Comparison of ENCODE assay signal across 8 cellular contexts in the genomic region with DNA sequence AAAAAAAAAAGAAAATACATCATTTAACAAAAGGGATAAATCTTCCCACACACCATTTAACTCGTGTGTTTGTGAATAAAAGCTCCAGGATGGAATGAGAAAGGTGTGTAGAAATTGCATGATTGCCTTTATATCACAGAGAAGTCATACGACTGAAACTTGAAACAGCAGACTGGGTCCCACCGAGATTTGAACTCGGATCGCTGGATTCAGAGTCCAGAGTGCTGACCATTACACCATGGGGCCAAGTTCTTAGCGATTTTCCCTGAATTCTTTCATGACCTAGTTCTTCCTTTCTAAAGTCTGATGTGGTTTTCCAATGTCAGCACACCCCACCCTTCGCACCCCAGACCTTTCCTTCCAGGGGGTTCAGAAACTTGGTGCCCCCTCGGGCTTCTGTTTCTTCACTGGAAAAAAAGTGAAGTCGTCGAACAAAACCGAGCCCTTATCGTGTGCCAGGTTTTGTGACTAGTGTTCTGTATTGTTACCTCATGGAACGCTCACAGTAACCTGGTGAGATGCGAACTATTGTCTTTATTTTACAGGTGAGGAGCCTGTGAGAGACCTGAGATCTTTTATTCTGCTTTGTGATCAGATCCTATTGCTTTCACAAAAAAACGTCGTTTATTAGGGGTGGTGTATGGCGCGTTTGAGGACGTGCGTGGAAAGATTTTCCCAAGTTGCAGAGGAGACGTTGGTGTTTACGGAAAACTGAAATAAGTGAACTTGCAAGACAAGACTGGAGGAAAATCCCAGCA.
DNase-seq lines count a peak whose midpoint lies in the region; ATAC-seq, FAIRE-seq and TF ChIP-seq lines count a peak whose summit lies in the region.

No MANE protein-coding gene starts in this region.

- H3K27ac Mint-ChIP-seq in astrocyte (ENCODE audit: unreplicated experiment) = peak overlapping the region; percentile 75

- no peak for TF ChIP-seq CTCF in astrocyte (IDR thresholded peaks at IDR 0.05; ENCODE audit: insufficient read depth, low read depth, low read length)
- no peak for TF ChIP-seq CTCF in omental fat pad (IDR thresholded peaks at IDR 0.05)

- no peaks in the 10 kb centered on the region for H4K20me1 ChIP-seq in astrocyte (ENCODE audit: insufficient read depth, low read length)

- peak overlapping the region; percentile 83 for H3K4me3 ChIP-seq in HUES48 (ENCODE audit: low read depth, low read length)
- H3K4me3 ChIP-seq in astrocyte (ENCODE audit: insufficient read depth, low read depth, low read length) = peak overlapping the region; percentile 85

- no peaks in the 10 kb centered on the region for H3K36me3 Mint-ChIP-seq in astrocyte (ENCODE audit: low read depth, unreplicated experiment)

- ATAC-seq in omental fat pad (ENCODE audit: low FRiP score) = no peak
- no peak for ATAC-seq in HG03025 (IDR thresholded peaks at IDR 0.05; ENCODE audit: low FRiP score, unreplicated experiment)

- H2AFZ ChIP-seq in astrocyte (ENCODE audit: low read depth, low read length) = peak overlapping the region; percentile 89

- H3K9ac ChIP-seq in HUES48 (ENCODE audit: low read depth, low read length) = no peak overlapping the region
- H3K9ac ChIP-seq in astrocyte (ENCODE audit: low read length) = peak overlapping the region; percentile 78

- peaks cover 4% of the 10 kb centered on the region for H3K4me1 ChIP-seq in HUES48 (ENCODE audit: control insufficient read depth, insufficient read depth, low read length)
- peaks cover 10% of the 10 kb centered on the region for H3K4me1 ChIP-seq in astrocyte (ENCODE audit: insufficient read depth, low read length)

- H3K27ac ChIP-seq in HUES48 (ENCODE audit: low read depth, low read length) (peak overlapping the region; percentile 79), astrocyte (ENCODE audit: low read depth, low read length) (peak overlapping the region; percentile 24)

- no peaks in the 10 kb centered on the region for H3K9me3 Mint-ChIP-seq in astrocyte (ENCODE audit: unreplicated experiment)

- H3K79me2 ChIP-seq in astrocyte (ENCODE audit: insufficient read depth, low read length) = no peaks in the 10 kb centered on the region

- H3K36me3 ChIP-seq in HUES48 (ENCODE audit: control insufficient read depth, insufficient read depth, low read length) (no peaks in the 10 kb centered on the region), astrocyte (ENCODE audit: insufficient read depth, low read length) (no peaks in the 10 kb centered on the region)

- H3K27me3 ChIP-seq in HUES48 (ENCODE audit: control insufficient read depth, insufficient read depth, low read length) (peaks cover 5% of the 10 kb centered on the region; the same call in 1 of the 2 replicates), astrocyte (ENCODE audit: insufficient read depth, low read length) (no peaks in the 10 kb centered on the region)

- FAIRE-seq in astrocyte (lab: Jason Lieb, UNC) = peak; percentile 20

- peak; percentile 59 for DNase-seq in D341Med (ENCODE audit: low spot score)
- peak; percentile 69 for DNase-seq in astrocyte (ENCODE audit: low read depth)
- peak; percentile 35 to 51 for DNase-seq in hippocampal formation (lab: John Stamatoyannopoulos, UW)
- DNase-seq in renal cortical epithelial cell (ENCODE audit: low read depth) = peak; percentile 77
- no peak for DNase-seq in omental fat pad (ENCODE audit: low spot score)

- peaks cover 5% of the 10 kb centered on the region for H3K4me1 Mint-ChIP-seq in astrocyte (ENCODE audit: low read depth, unreplicated experiment)

- H3K4me2 ChIP-seq in astrocyte (ENCODE audit: low read length) = peak overlapping the region; percentile 96

- H3K4me3 Mint-ChIP-seq in astrocyte (ENCODE audit: unreplicated experiment) = peak overlapping the region; percentile 91

- peaks cover 2% of the 10 kb centered on the region for H3K27me3 Mint-ChIP-seq in astrocyte (ENCODE audit: low read depth, unreplicated experiment)

- H3K9me3 ChIP-seq in HUES48 (ENCODE audit: control insufficient read depth, insufficient read depth, low read length) (no peaks in the 10 kb centered on the region), astrocyte (ENCODE audit: insufficient read depth, low read depth, low read length) (no peaks in the 10 kb centered on the region)

TF ChIP-seq in PFSK-1, 5 proteins besides CTCF, POLR2A, EP300 and RAD21:
- no peak for TF ChIP-seq SIN3A (IDR thresholded peaks at IDR 0.05; ENCODE audit: borderline replicate concordance, insufficient read depth, low read length)
- TF ChIP-seq TAF1 (IDR thresholded peaks at IDR 0.05; ENCODE audit: borderline replicate concordance, insufficient read depth, low read length) = peak; percentile 40; the same call in 1 of the 2 replicates
- no peak; a peak in 1 of 4 replicates for TF ChIP-seq REST (IDR thresholded peaks at IDR 0.05; ENCODE audit: insufficient read depth in 1 of 2, low read depth in 2 of 2, low read length in 2 of 2)
- TF ChIP-seq FOXP2 (optimal IDR thresholded peaks at IDR 0.05; ENCODE audit: borderline replicate concordance, extremely low read depth, extremely low read length, insufficient read depth) = no peak
- no peak for TF ChIP-seq POLR2AphosphoS5 (IDR thresholded peaks at IDR 0.05; ENCODE audit: low read depth, low read length)
TF ChIP-seq in PFSK-1: peak in this region for 1.
